17 cellular contexts compared by ENCODE assay signal in genomic region chr20:24257171-24257570, GRCh38.
A peak's percentile ranks its signal among the peaks of the same experiment; 100 is the strongest.
DNase-seq lines count a peak whose midpoint lies in the region; ATAC-seq and TF ChIP-seq lines count a peak whose summit lies in the region.
"Had no signal": no experiment of that assay in that cellular context is flagged by ENCODE, and none has a peak within 500 bp of the region (broad histone marks: within the 10 kb centered on the region; RNA-seq: fewer than 3 reads in every experiment).

No MANE protein-coding gene starts in this region.

- 94 to 95% methylated on average over 3 of the region's 3 CpGs for WGBS in sigmoid colon, 2 donors
- WGBS in suprapubic skin: 96% methylated on average over 3 of the region's 3 CpGs

- no peak for TF ChIP-seq EP300 in sigmoid colon (IDR thresholded peaks at IDR 0.05)
- no peak for TF ChIP-seq EP300 in suprapubic skin (IDR thresholded peaks at IDR 0.05)

- intact Hi-C loops in sigmoid colon (cut with DNase I): no loop called here

- H3K9me3 ChIP-seq in sigmoid colon: no peaks in the 10 kb centered on the region
- H3K9me3 ChIP-seq in suprapubic skin: no peaks in the 10 kb centered on the region
- H3K9me3 ChIP-seq: BE2C had no signal

- H3K27ac ChIP-seq in sigmoid colon (no peak overlapping the region), suprapubic skin (no peak overlapping the region)
- H3K27ac ChIP-seq: HL-60 had no signal

- TF ChIP-seq CTCF in astrocyte of the cerebellum (IDR thresholded peaks at IDR 0.05; ENCODE audit: low read depth, low read length, missing control alignments) (no peak), sigmoid colon (IDR thresholded peaks at IDR 0.05) (no peak), suprapubic skin (IDR thresholded peaks at IDR 0.05) (no peak)

- DNase-seq in ELR (ENCODE audit: low read depth) (peak; percentile 10), M059J (ENCODE audit: low read depth) (peak; percentile 42), astrocyte of the cerebellum (ENCODE audit: low read depth) (peak; percentile 2), sigmoid colon (no peak), suprapubic skin (ENCODE audit: low spot score in 2 of 2) (no peak)
- DNase-seq: BE2C; C1 segment of cervical spinal cord; CD4-positive, CD25-positive, alpha-beta regulatory T cell; CD8-positive, alpha-beta memory T cell; COR-L47; DMS 273 treated with DMSO at 0.1 percent for 48 hours; GF-D8; HCEC 1CT; IMR-90 had no signal

- H3K4me3 ChIP-seq in astrocyte of the cerebellum (ENCODE audit: low read depth, low read length): no peak overlapping the region
- H3K4me3 ChIP-seq in sigmoid colon: no peak overlapping the region
- H3K4me3 ChIP-seq in suprapubic skin: no peak overlapping the region
- H3K4me3 ChIP-seq: K562 had no signal

- in situ Hi-C loops in astrocyte of the cerebellum (cut with HindIII; ENCODE audit: low sequenced_read_pairs): loop anchor here (5.0 kb wide), 1 partner anchor 65 kb away; no protein-coding TSS in a partner anchor

- H3K4me1 ChIP-seq in sigmoid colon: peaks cover 0 to 8% (median 0%) of the 10 kb centered on the region in 4 donors
- no peaks in the 10 kb centered on the region for H3K4me1 ChIP-seq in suprapubic skin
- H3K4me1 ChIP-seq: BE2C had no signal

- TF ChIP-seq POLR2A in sigmoid colon (IDR thresholded peaks at IDR 0.05): no peak
- TF ChIP-seq POLR2A in suprapubic skin (IDR thresholded peaks at IDR 0.05): no peak

- H3K36me3 ChIP-seq in sigmoid colon (no peaks in the 10 kb centered on the region), suprapubic skin (no peaks in the 10 kb centered on the region)
- H3K36me3 ChIP-seq: BE2C had no signal

- no peaks in the 10 kb centered on the region for H3K27me3 ChIP-seq in sigmoid colon
- H3K27me3 ChIP-seq in suprapubic skin: no peaks in the 10 kb centered on the region
- H3K27me3 ChIP-seq: BE2C had no signal

- ATAC-seq in GM21367 (IDR thresholded peaks at IDR 0.05; ENCODE audit: unreplicated experiment): no peak
- ATAC-seq: K562 had no signal

Comparison
In these comparisons a context has a peak if more than half of its experiments do, and no peak if none do; other contexts are left out.
1. DNase-seq: peak in ELR (single experiment), M059J (single experiment) and astrocyte of the cerebellum (single experiment); none in sigmoid colon (single experiment) and suprapubic skin (0 of 2).